ENCODE assay signal across 11 cellular contexts in genomic region chr3:127738192-127738840, GRCh38.
DNase-seq lines count a peak whose midpoint lies in the region; ATAC-seq and TF ChIP-seq lines count a peak whose summit lies in the region.
"Had no signal": no experiment of that assay in that cellular context is flagged by ENCODE, and none has a peak within 500 bp of the region (broad histone marks: within the 10 kb centered on the region; RNA-seq: fewer than 3 reads in every experiment).

No MANE protein-coding gene starts in this region.

- POLR2A ChIA-PET in CD8-positive, alpha-beta T cell (lab: Charles Lee): no interaction called here

- TF ChIP-seq POLR2A in GM18505 (IDR thresholded peaks at IDR 0.05; ENCODE audit: borderline replicate concordance, extremely low read depth, insufficient read depth, insufficient read length): no peak

- H3K4me3 ChIP-seq in CD8-positive, alpha-beta T cell (ENCODE audit: low read depth, low read length): no peak overlapping the region

- H3K4me1 ChIP-seq in CD8-positive, alpha-beta T cell (ENCODE audit: insufficient read depth, low read length): no peaks in the 10 kb centered on the region

- H3K27ac Mint-ChIP-seq in dendritic cell treated with granulocyte-macrophage colony-stimulating factor and Interleukin-4, amounts not matched to agents 40 ng/mL and 50 ng/mL, for 4 days: peak overlapping the region; percentile 78
- H3K27ac Mint-ChIP-seq in nephron: peak overlapping the region in 2 of 3 experiments; percentile 57 to 92
- no peak overlapping the region for H3K27ac Mint-ChIP-seq in CD8-positive, alpha-beta T cell
- H3K27ac Mint-ChIP-seq: activated naive CD8-positive, alpha-beta T cell; T-helper 17 cell had no signal

- no peak for TF ChIP-seq CTCF in C4-2B (conservative IDR thresholded peaks at IDR 0.05)
- TF ChIP-seq CTCF in nephron (IDR thresholded peaks at IDR 0.05; ENCODE audit: unreplicated experiment in 3 of 3): no peak
- TF ChIP-seq CTCF in CD8-positive, alpha-beta T cell (IDR thresholded peaks at IDR 0.05): no peak
- no peak for TF ChIP-seq CTCF in GM13976 (IDR thresholded peaks at IDR 0.05; ENCODE audit: borderline replicate concordance, control extremely low read depth, extremely low read depth, insufficient read depth, missing control alignments)

- H3K9me3 ChIP-seq in CD8-positive, alpha-beta T cell (ENCODE audit: low read length): no peaks in the 10 kb centered on the region

- no peaks in the 10 kb centered on the region for H3K36me3 ChIP-seq in CD8-positive, alpha-beta T cell (ENCODE audit: insufficient read depth, low read length)

- H3K36me3 Mint-ChIP-seq in dendritic cell treated with granulocyte-macrophage colony-stimulating factor and Interleukin-4, amounts not matched to agents 40 ng/mL and 50 ng/mL, for 4 days (ENCODE audit: low read depth): peaks cover 8% of the 10 kb centered on the region
- H3K36me3 Mint-ChIP-seq in nephron (ENCODE audit: low read depth): no peaks in the 10 kb centered on the region
- no peaks in the 10 kb centered on the region for H3K36me3 Mint-ChIP-seq in CD8-positive, alpha-beta T cell
- H3K36me3 Mint-ChIP-seq: activated naive CD8-positive, alpha-beta T cell had no signal

- H3K27ac ChIP-seq in C4-2B: peak overlapping the region; percentile 74
- H3K27ac ChIP-seq in CD8-positive, alpha-beta T cell (ENCODE audit: low read depth, low read length): no peak overlapping the region

- peaks cover 2% of the 10 kb centered on the region for H3K27me3 Mint-ChIP-seq in dendritic cell treated with granulocyte-macrophage colony-stimulating factor and Interleukin-4, amounts not matched to agents 40 ng/mL and 50 ng/mL, for 4 days
- H3K27me3 Mint-ChIP-seq in nephron (ENCODE audit: low read depth): peaks cover 2% of the 10 kb centered on the region
- H3K27me3 Mint-ChIP-seq in CD8-positive, alpha-beta T cell (ENCODE audit: low read depth): peaks cover 8% of the 10 kb centered on the region

- H3K9me3 Mint-ChIP-seq in dendritic cell treated with granulocyte-macrophage colony-stimulating factor and Interleukin-4, amounts not matched to agents 40 ng/mL and 50 ng/mL, for 4 days: no peaks in the 10 kb centered on the region
- no peaks in the 10 kb centered on the region for H3K9me3 Mint-ChIP-seq in nephron
- H3K9me3 Mint-ChIP-seq in CD8-positive, alpha-beta T cell: no peaks in the 10 kb centered on the region

- H3K4me1 Mint-ChIP-seq in dendritic cell treated with granulocyte-macrophage colony-stimulating factor and Interleukin-4, amounts not matched to agents 40 ng/mL and 50 ng/mL, for 4 days (ENCODE audit: low read depth): peaks cover 47% of the 10 kb centered on the region
- peaks cover 44% of the 10 kb centered on the region for H3K4me1 Mint-ChIP-seq in nephron
- H3K4me1 Mint-ChIP-seq in CD8-positive, alpha-beta T cell (ENCODE audit: low read depth): no peaks in the 10 kb centered on the region

- in situ Hi-C loops in GM13976 (cut with MboI; ENCODE audit: low sequenced_read_pairs, unreplicated experiment): no loop called here

- DNase-seq in MV-4-11 (lab: John Stamatoyannopoulos, UW) (peak; percentile 22), NCI-H146 treated with DMSO at 0.1 percent for 48 hours (lab: John Stamatoyannopoulos, UW; ENCODE audit: unreplicated experiment) (no peak), GM13976 (ENCODE audit: low spot score) (no peak)
- no peak for DNase-seq in CD8-positive, alpha-beta T cell
- DNase-seq: DMS53, T-helper 17 cell had no signal

- H3K27me3 ChIP-seq in CD8-positive, alpha-beta T cell (ENCODE audit: insufficient read depth, low read length): no peaks in the 10 kb centered on the region

- intact Hi-C loops in dendritic cell treated with granulocyte-macrophage colony-stimulating factor and Interleukin-4, amounts not matched to agents 40 ng/mL and 50 ng/mL, for 4 days (cut with micrococcal nuclease): no loop called here
- intact Hi-C loops in CD8-positive, alpha-beta T cell (cut with DNase I, micrococcal nuclease): no loop called here

- CTCF ChIA-PET in CD8-positive, alpha-beta T cell (lab: Charles Lee): interaction anchor here (0.6 kb wide), 1 partner anchor 10 kb away, joined by 3 read pairs; no protein-coding TSS in a partner anchor

- peak overlapping the region; percentile 23 for H3K4me3 Mint-ChIP-seq in dendritic cell treated with granulocyte-macrophage colony-stimulating factor and Interleukin-4, amounts not matched to agents 40 ng/mL and 50 ng/mL, for 4 days
- H3K4me3 Mint-ChIP-seq in nephron: no peak overlapping the region
- H3K4me3 Mint-ChIP-seq in CD8-positive, alpha-beta T cell: no peak overlapping the region
- H3K4me3 Mint-ChIP-seq: activated naive CD8-positive, alpha-beta T cell; T-helper 17 cell had no signal

- ATAC-seq in CD8-positive, alpha-beta T cell: no peak
- no peak for ATAC-seq in GM18505 (IDR thresholded peaks at IDR 0.05; ENCODE audit: unreplicated experiment)
- ATAC-seq: T-helper 17 cell had no signal
